8 cellular contexts compared by ENCODE assay signal in the genomic region with DNA sequence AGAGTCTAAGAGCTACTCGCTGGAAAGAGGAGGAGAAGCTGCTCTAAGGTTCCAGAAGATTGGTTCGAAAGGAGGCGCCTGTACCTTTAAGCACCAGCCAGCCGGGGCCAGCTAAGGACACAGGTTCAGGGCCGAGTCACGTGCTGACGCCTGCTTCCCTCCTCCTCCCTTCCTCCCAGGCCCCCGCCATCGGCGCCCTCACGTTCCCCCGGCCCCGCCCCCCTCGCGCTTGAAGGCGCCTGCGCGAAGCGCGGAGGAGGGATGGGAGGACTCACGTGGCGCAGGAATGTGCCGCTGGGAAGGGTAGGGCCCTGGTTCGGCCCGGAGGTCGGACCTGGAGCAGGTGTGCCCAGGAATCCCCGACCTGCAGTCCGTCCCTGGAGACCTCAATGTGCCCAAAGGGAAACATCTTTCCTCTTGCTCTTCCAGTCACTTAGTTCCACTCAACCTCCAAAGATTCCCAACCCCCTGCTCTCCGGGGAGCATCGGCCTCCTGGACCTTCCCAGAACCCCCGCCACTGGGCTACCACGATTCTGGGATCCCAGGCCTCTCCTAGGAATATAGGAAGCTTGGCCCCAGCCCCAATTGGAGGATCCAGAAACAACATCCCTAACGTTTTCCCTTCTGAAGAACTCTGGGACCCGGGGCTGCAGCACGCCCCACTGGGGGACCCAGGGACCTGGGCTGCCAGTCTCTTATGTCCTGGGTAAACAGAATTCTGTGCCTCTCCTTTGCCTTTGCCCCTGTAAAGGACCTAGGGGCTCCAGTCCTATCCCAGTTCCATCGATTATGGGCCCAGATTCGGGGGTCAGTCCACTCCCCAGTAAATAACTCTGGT. TPM values are rescaled to one million over a fixed set of nuclear protein-coding genes. Genes with fewer than 3 reads are reported as not detected.
DNase-seq lines count a peak whose midpoint lies in the region; ATAC-seq, FAIRE-seq and TF ChIP-seq lines count a peak whose summit lies in the region.

No MANE protein-coding gene starts in this region.

- H3K36me3 ChIP-seq in Caco-2 (ENCODE audit: control insufficient read depth, insufficient read depth, low read length) = 0 out of 2 replicates have a peak, but pooled peaks cover 1% of the 10 kb centered on the region
- H3K36me3 ChIP-seq in HAP-1 (replicated peaks) = peaks cover 40% of the 10 kb centered on the region
- peaks cover 0 to 11% (median 0%) of the 10 kb centered on the region in 3 donors for H3K36me3 ChIP-seq in pancreas
- peaks cover 23% of the 10 kb centered on the region for H3K36me3 ChIP-seq in thymus (ENCODE audit: control insufficient read depth, insufficient read depth)

- 4% methylated on average over 33 to 37 of the region's 37 CpGs for WGBS in pancreas, 2 donors
- WGBS in thymus = 5% methylated on average over 37 of the region's 37 CpGs

- TF ChIP-seq CTCF in Caco-2 (IDR thresholded peaks at IDR 0.05; ENCODE audit: insufficient read depth in 1 of 2, low read depth in 1 of 2, low read length in 1 of 2, severe bottlenecking in 1 of 2, unreplicated experiment in 1 of 2) = no peak
- TF ChIP-seq CTCF in pancreas (IDR thresholded peaks at IDR 0.05) = no peak

- peaks cover 80% of the 10 kb centered on the region for H3K36me3 Mint-ChIP-seq in Caco-2 (ENCODE audit: insufficient read depth, unreplicated experiment)

- CTCF ChIA-PET in Caco-2 (lab: Charles Lee) = interaction anchor here (0.6 to 1.2 kb wide), 2 partner anchors 16 to 50 kb away, joined by 3 to 4 read pairs; partner anchors contain the start of genes RPL18 and SPHK2

- in situ Hi-C loops in HAP-1 (cut with MboI; ENCODE audit: low sequenced_read_pairs) = no loop called here

- ATAC-seq in Right ventricle myocardium inferior = peak; percentile 53
- ATAC-seq in pancreas = peak; percentile 52 to 67 (median 61)

- H3K27ac Mint-ChIP-seq in Caco-2 (ENCODE audit: unreplicated experiment) = peak overlapping the region; percentile 93

- intact Hi-C loops in Caco-2 (cut with micrococcal nuclease; ENCODE audit: unreplicated experiment) = loop anchor here (5.0 kb wide), 2 partner anchors 203 to 328 kb away; partner anchors contain the start of gene HSD17B14
- intact Hi-C loops in Right ventricle myocardium inferior (cut with DNase I) = loop anchor here (5.0 kb wide), 2 partner anchors 78 to 343 kb away; no protein-coding TSS in a partner anchor
- intact Hi-C loops in pancreas (cut with DNase I) = no loop called here

- peaks cover 9% of the 10 kb centered on the region for H3K9me3 Mint-ChIP-seq in Caco-2 (ENCODE audit: unreplicated experiment)

- H3K27me3 Mint-ChIP-seq in Caco-2 (ENCODE audit: insufficient read depth, unreplicated experiment) = no peaks in the 10 kb centered on the region

- DNase-seq in Caco-2 (peak; percentile 98 to 99), HAP-1 (ENCODE audit: low spot score in 2 of 2) (peak; percentile 98), NCI-H1417 treated with DMSO at 0.1 percent for 48 hours (lab: John Stamatoyannopoulos, UW) (peak; percentile 69), SW 1271 (lab: John Stamatoyannopoulos, UW) (peak; percentile 82 to 92), Right ventricle myocardium inferior (ENCODE audit: missing footprints) (peak; percentile 97), pancreas (peak; percentile 96 to 99 (median 98))
- DNase-seq in activated naive CD8-positive, alpha-beta T cell treated with anti-CD3 and anti-CD28 coated beads, Interleukin-2, amount 50 U/mL, for 16 hours (ENCODE audit: low read depth, low spot score) = peak; percentile 86

- H3K27me3 ChIP-seq in Caco-2 (replicated peaks; ENCODE audit: control insufficient read depth, insufficient read depth, low read length) (no peaks in the 10 kb centered on the region), HAP-1 (ENCODE audit: low read depth) (no peaks in the 10 kb centered on the region), pancreas (no peaks in the 10 kb centered on the region), thymus (ENCODE audit: control insufficient read depth, insufficient read depth) (no peaks in the 10 kb centered on the region)

- POLR2A ChIA-PET in Caco-2 (lab: Charles Lee) = interaction anchor here (0.5 to 2.6 kb wide), 4 partner anchors 10 to 976 kb away, joined by 4 to 37 read pairs (median 13); partner anchors contain the start of genes PPP1R15A, RPL18 and SPHK2

- peak overlapping the region; percentile 80 for H3K4me3 Mint-ChIP-seq in Caco-2 (ENCODE audit: unreplicated experiment)

- peak; percentile 17 for FAIRE-seq in pancreas (lab: Jason Lieb, UNC)

- peak overlapping the region; percentile 90 to 97 (median 92) for H3K27ac ChIP-seq in pancreas
- H3K27ac ChIP-seq in thymus (ENCODE audit: low read depth) = peak overlapping the region; percentile 89

- H3K4me3 ChIP-seq in Caco-2 (ENCODE audit: low read depth, low read length) (peak overlapping the region; percentile 53), HAP-1 (peak overlapping the region; percentile 23), pancreas (peak overlapping the region in 3 of 4 donors; percentile 33 to 84 (median 75)), thymus (ENCODE audit: low read length) (peak overlapping the region; percentile 77)

- TSS peak; percentile 95 for BruUV-seq in Caco-2 (replicated peaks; lab: Mats Ljungman, UMichigan)

- H3K9me3 ChIP-seq in Caco-2 (no peaks in the 10 kb centered on the region), HAP-1 (peaks cover 2% of the 10 kb centered on the region; the same call in 1 of the 2 replicates), pancreas (no peaks in the 10 kb centered on the region), thymus (ENCODE audit: control insufficient read depth) (no peaks in the 10 kb centered on the region)

- H3K4me1 Mint-ChIP-seq in Caco-2 (ENCODE audit: low read depth, unreplicated experiment) = peaks cover 36% of the 10 kb centered on the region

- H3K4me1 ChIP-seq in Caco-2 (peaks cover 45% of the 10 kb centered on the region), HAP-1 (peaks cover 30% of the 10 kb centered on the region), pancreas (peaks cover 18 to 24% (median 21%) of the 10 kb centered on the region in 3 donors), thymus (ENCODE audit: control insufficient read depth, insufficient read depth, low read length) (peaks cover 23% of the 10 kb centered on the region)

RNA-seq across cellular contexts. Expression of gene DBP, which starts 2.5 kb away (rescaled TPM):
- total RNA-seq in Caco-2 (2022) (17.4 and 17.7 TPM in 2 replicates), Right ventricle myocardium inferior (15.2 TPM), pancreas (1 to 10 TPM; 3.3 to 8.3 (median 6.5) TPM)
- polyA plus RNA-seq in pancreas (10 to 100 TPM in 1 of 2 donors, 1 to 10 TPM in 1; 4.7 to 11.4 TPM), thymus (21.2 TPM)

RNA-seq across cellular contexts. Expression of gene CA11, which starts 11.3 kb away (rescaled TPM):
- 10.5 and 15.9 TPM in 2 replicates for total RNA-seq in Caco-2 (2022)
- total RNA-seq in Right ventricle myocardium inferior = 8.4 TPM
- 1 to 10 TPM; 2.6 to 6.2 (median 4.5) TPM for total RNA-seq in pancreas
- polyA plus RNA-seq in pancreas = 10 to 100 TPM; 10.2 to 15.2 TPM
- polyA plus RNA-seq in thymus = 15.3 TPM

RNA-seq across cellular contexts. Expression of gene SPHK2, which starts 15.3 kb away (rescaled TPM):
- total RNA-seq in Caco-2 (2022) = 134 and 140 TPM in 2 replicates
- total RNA-seq in Right ventricle myocardium inferior = 7.2 TPM
- 10 to 100 TPM in 1 of 6 donors, 1 to 10 TPM in 5; 4.3 to 11.0 (median 6.6) TPM for total RNA-seq in pancreas
- polyA plus RNA-seq in pancreas = 10 to 100 TPM; 15.9 to 24.0 TPM
- 13.4 TPM for polyA plus RNA-seq in thymus

RNA-seq across cellular contexts. Expression of gene RPL18, which starts 15.7 kb away (rescaled TPM):
- total RNA-seq in Caco-2 (2022) (1,812 and 1,896 TPM in 2 replicates), Right ventricle myocardium inferior (604 TPM), pancreas (1,000 to 10,000 TPM in 4 of 6 donors, 100 to 1,000 TPM in 2; 881 to 1,605 (median 1,071) TPM)
- polyA plus RNA-seq in pancreas (1,000 to 10,000 TPM; 1,358 to 2,344 TPM), thymus (2,606 TPM)

RNA-seq across cellular contexts. Expression of gene FAM83E, which starts 19.8 kb away (rescaled TPM):
- 5.8 and 6.8 TPM in 2 replicates for total RNA-seq in Caco-2 (2022)
- total RNA-seq in Right ventricle myocardium inferior = not detected
- 1 to 10 TPM; 1.2 to 2.9 (median 2.6) TPM for total RNA-seq in pancreas
- polyA plus RNA-seq in pancreas = 1 to 10 TPM; 1.8 to 3.4 TPM
- polyA plus RNA-seq in thymus = 2.2 TPM

Comparison
In these comparisons a context has a peak if more than half of its experiments do, and no peak if none do; other contexts are left out.
1. Peak in every context shown above with its lines: DNase-seq, ATAC-seq, H3K4me3 ChIP-seq and H3K27ac ChIP-seq.
2. H3K4me3 ChIP-seq: peak in every context shown above with its lines; median percentile 77 in thymus; 75 in pancreas; 53 in Caco-2; 23 in HAP-1.
3. RNA of gene SPHK2, which starts 15.3 kb away (total RNA-seq): 134 to 140 TPM in Caco-2; 7.2 TPM in Right ventricle myocardium inferior (single experiment) and 4.3 to 11.0 TPM in pancreas; every median in the first group is over 10 times any median in the second.
4. intact Hi-C loops: an anchor here in Caco-2 (5.0 kb wide) and Right ventricle myocardium inferior (5.0 kb wide); none called in pancreas.